1 cellular context compared by ENCODE assay signal in genomic region chr14:54488646-54489317, GRCh38.
TF ChIP-seq lines count a peak whose summit lies in the region.

TSS of gene GMFB (minus strand) at chr14:54488980. CDS start at chr14:54488927, 53 bp downstream.

TF ChIP-seq in HEK293, 187 proteins besides CTCF, POLR2A, EP300 and RAD21 (continued from another document and continues in another):
- TF ChIP-seq ZNF692 (tag by site-specific recombination; IDR thresholded peaks at IDR 0.05): peak; percentile 70
- TF ChIP-seq ZNF830 (tag by site-specific recombination; IDR thresholded peaks at IDR 0.05; ENCODE audit: low read depth): no peak
- TF ChIP-seq ZNF792 (tag by site-specific recombination; IDR thresholded peaks at IDR 0.05): peak; percentile 60; the same call in 1 of the 2 replicates
- TF ChIP-seq BCL11B (tag by site-specific recombination; IDR thresholded peaks at IDR 0.05; ENCODE audit: low read depth): no peak
- peak; percentile 32; the same call in 1 of the 2 replicates for TF ChIP-seq ZNF639 (tag by site-specific recombination; IDR thresholded peaks at IDR 0.05)
- TF ChIP-seq YY1 (tag by site-specific recombination; IDR thresholded peaks at IDR 0.05): peak; percentile 67
- TF ChIP-seq ZNF629 (tag by site-specific recombination; IDR thresholded peaks at IDR 0.05): peak; percentile 58; the same call in 1 of the 2 replicates
- TF ChIP-seq PBX3 (CRISPR knock-in tag; IDR thresholded peaks at IDR 0.05): peak; percentile 43; the same call in 1 of the 2 replicates
- TF ChIP-seq ZXDB (tag by site-specific recombination; IDR thresholded peaks at IDR 0.05): peak; percentile 72
- TF ChIP-seq SP2 (tag by site-specific recombination; IDR thresholded peaks at IDR 0.05): peak; percentile 69
- TF ChIP-seq ZNF341 (tag by site-specific recombination; IDR thresholded peaks at IDR 0.05; ENCODE audit: low read depth): peak; percentile 73
- peak; percentile 33; the same call in 1 of the 2 replicates for TF ChIP-seq ZNF24 (tag by site-specific recombination; IDR thresholded peaks at IDR 0.05)
- no peak for TF ChIP-seq ZNF433 (tag by site-specific recombination; IDR thresholded peaks at IDR 0.05; ENCODE audit: low read depth)
- TF ChIP-seq ZNF223 (tag by site-specific recombination; IDR thresholded peaks at IDR 0.05): no peak
- TF ChIP-seq ZNF623 (tag by site-specific recombination; IDR thresholded peaks at IDR 0.05): no peak
- TF ChIP-seq ZNF2 (tag by site-specific recombination; IDR thresholded peaks at IDR 0.05): no peak; the same call in 1 of the 2 replicates
- TF ChIP-seq ZNF529 (tag by site-specific recombination; IDR thresholded peaks at IDR 0.05; ENCODE audit: insufficient replicate concordance): no peak
- TF ChIP-seq KLF10 (tag by site-specific recombination; IDR thresholded peaks at IDR 0.05): peak; percentile 70
- TF ChIP-seq ZNF473 (tag by site-specific recombination; IDR thresholded peaks at IDR 0.05): no peak
- TF ChIP-seq ZNF362 (tag by site-specific recombination; IDR thresholded peaks at IDR 0.05): peak; percentile 99
- TF ChIP-seq ZBTB8A (tag by site-specific recombination; IDR thresholded peaks at IDR 0.05): peak; percentile 86
- TF ChIP-seq ZNF76 (tag by site-specific recombination; IDR thresholded peaks at IDR 0.05; ENCODE audit: borderline replicate concordance, low read depth): peak; percentile 75
- TF ChIP-seq ZIC2 (tag by site-specific recombination; IDR thresholded peaks at IDR 0.05): peak; percentile 54; the same call in 1 of the 2 replicates
- 0 out of 2 replicates have a peak, but pooled peaks have one; percentile 52 for TF ChIP-seq ZNF501 (tag by site-specific recombination; IDR thresholded peaks at IDR 0.05)
- TF ChIP-seq ZBTB26 (tag by site-specific recombination; optimal IDR thresholded peaks at IDR 0.05): peak; percentile 39
- peak; percentile 40; the same call in 1 of the 2 replicates for TF ChIP-seq ZNF394 (tag by site-specific recombination; IDR thresholded peaks at IDR 0.05; ENCODE audit: borderline replicate concordance)
- TF ChIP-seq ZFHX2 (tag by site-specific recombination; conservative IDR thresholded peaks at IDR 0.05): peak; percentile 54; the same call in 1 of the 2 replicates
- no peak for TF ChIP-seq ZNF175 (tag by site-specific recombination; IDR thresholded peaks at IDR 0.05)
- no peak for TF ChIP-seq ZNF16 (tag by site-specific recombination; IDR thresholded peaks at IDR 0.05; ENCODE audit: low read depth)
- TF ChIP-seq PRDM10 (tag by site-specific recombination; IDR thresholded peaks at IDR 0.05): peak; percentile 83; the same call in 1 of the 2 replicates
- no peak for TF ChIP-seq ZNF18 (tag by site-specific recombination; IDR thresholded peaks at IDR 0.05)
- peak; percentile 83 for TF ChIP-seq ZNF391 (tag by site-specific recombination; IDR thresholded peaks at IDR 0.05; ENCODE audit: borderline replicate concordance, low read depth)
- peak; percentile 87 for TF ChIP-seq ZBTB11 (tag by site-specific recombination; conservative IDR thresholded peaks at IDR 0.05; ENCODE audit: low read depth)
- TF ChIP-seq ZBTB6 (tag by site-specific recombination; IDR thresholded peaks at IDR 0.05): 0 out of 2 replicates have a peak, but pooled peaks have one; percentile 6
- peak; percentile 75 for TF ChIP-seq GLIS2 (tag by site-specific recombination; IDR thresholded peaks at IDR 0.05)
- TF ChIP-seq SP3 (tag by site-specific recombination; IDR thresholded peaks at IDR 0.05): peak; percentile 47
- TF ChIP-seq KLF9 (tag by site-specific recombination; IDR thresholded peaks at IDR 0.05; ENCODE audit: low read depth): peak; percentile 25; the same call in 1 of the 2 replicates
- TF ChIP-seq ZNF660 (tag by site-specific recombination; IDR thresholded peaks at IDR 0.05): peak; percentile 61
